8 cellular contexts compared by ENCODE assay signal in genomic region chr17:7014995-7015586, GRCh38. TPM values are rescaled to one million over a fixed set of nuclear protein-coding genes. Genes with fewer than 3 reads are reported as not detected.
DNase-seq lines count a peak whose midpoint lies in the region; ATAC-seq and TF ChIP-seq lines count a peak whose summit lies in the region.

No MANE protein-coding gene starts in this region.

- 0 to 1% (median 1%) methylated on average over 17 to 40 of the region's 40 CpGs for WGBS in stomach, 5 donors

- peak overlapping the region; percentile 88 to 97 (median 94) for H3K4me3 Mint-ChIP-seq in naive B cell

- ATAC-seq in GM19324 (IDR thresholded peaks at IDR 0.05; ENCODE audit: low FRiP score, unreplicated experiment) (peak; percentile 3), HG03521 (IDR thresholded peaks at IDR 0.05; ENCODE audit: unreplicated experiment) (peak; percentile 2), naive B cell (ENCODE audit: low read depth in 2 of 2) (peak; percentile 47 to 51)

- H3K27me3 ChIP-seq in AG04450 (ENCODE audit: control insufficient read depth, insufficient read depth, low read length): no peaks in the 10 kb centered on the region
- H3K27me3 ChIP-seq in stomach: no peaks in the 10 kb centered on the region

- H3K9me3 Mint-ChIP-seq in naive B cell: no peaks in the 10 kb centered on the region

- POLR2A ChIA-PET in AG04450 (lab: Yijun Ruan, JAX): interaction anchor here (1.0 kb wide), 1 partner anchor 10 kb away, joined by 3 read pairs; no protein-coding TSS in a partner anchor

- peaks cover 36 to 56% (median 54%) of the 10 kb centered on the region in 3 donors for H3K4me1 Mint-ChIP-seq in naive B cell

- peaks cover 4% of the 10 kb centered on the region; the same call in 1 of the 2 replicates for H3K9me3 ChIP-seq in AG04450 (ENCODE audit: control insufficient read depth, insufficient read depth, low read length)
- no peaks in the 10 kb centered on the region for H3K9me3 ChIP-seq in stomach

- TF ChIP-seq POLR2A in stomach (IDR thresholded peaks at IDR 0.05): peak in 1 of 4 donors; percentile 28

- H3K36me3 Mint-ChIP-seq in naive B cell: no peaks in the 10 kb centered on the region

- peak overlapping the region; percentile 97 for H3K27ac ChIP-seq in AG04450 (ENCODE audit: low read depth, low read length)
- peak overlapping the region; percentile 97 to 99 (median 98) for H3K27ac ChIP-seq in stomach

- intact Hi-C loops in stomach (cut with DNase I; ENCODE audit: low total_unique reads): no loop called here

- peaks cover 43 to 84% (median 67%) of the 10 kb centered on the region in 4 donors for H3K4me1 ChIP-seq in stomach

- no peak for TF ChIP-seq EP300 in stomach (IDR thresholded peaks at IDR 0.05)

- no peaks in the 10 kb centered on the region for H3K27me3 Mint-ChIP-seq in naive B cell

- TF ChIP-seq CTCF in AG04450 (IDR thresholded peaks at IDR 0.05; ENCODE audit: low read depth, low read length) (no peak), stomach (IDR thresholded peaks at IDR 0.05) (no peak)

- H3K4me3 ChIP-seq in AG04450 (ENCODE audit: low read depth, low read length) (peak overlapping the region; percentile 83), stomach (peak overlapping the region; percentile 79 to 95 (median 88))

- peaks cover 4 to 17% (median 14%) of the 10 kb centered on the region in 4 donors for H3K36me3 ChIP-seq in stomach

- DNase-seq in AG04450 (ENCODE audit: low read depth, low spot score) (no peak), dermis blood vessel endothelial cell (peak; percentile 60), naive B cell (peak; percentile 78), stomach (no peak), NCI-H226 (no peak)
- DNase-seq in activated CD4-positive, alpha-beta T cell treated with anti-CD3 and anti-CD28 coated beads for 4 hours: peak; percentile 74 to 79

- H3K27ac Mint-ChIP-seq in naive B cell: peak overlapping the region; percentile 98 to 100 (median 99)

- CTCF ChIA-PET in AG04450 (lab: Charles Lee): interaction anchor here (0.5 to 1.3 kb wide), 9 partner anchors 9 to 1642 kb away, joined by 3 to 9 read pairs (median 4); no protein-coding TSS in a partner anchor

RNA-seq across cellular contexts. Expression of gene RNASEK, which starts 2.7 kb away (rescaled TPM):
- polyA plus RNA-seq in AG04450 (2011; rRNA removed) (240 and 332 TPM in 2 replicates), naive B cell (ENCODE audit: low read depth in 6 of 6) (100 to 1,000 TPM; 678 to 895 (median 858) TPM), stomach (100 to 1,000 TPM; 243 to 390 (median 247) TPM)
- polyA minus RNA-seq in AG04450 (2011; rRNA and poly(A)+ RNA removed): 85.9 and 117 TPM in 2 replicates
- total RNA-seq in dermis blood vessel endothelial cell (28.1 and 47.9 TPM in 2 replicates), stomach (100 to 1,000 TPM in 2 of 5 donors, 10 to 100 TPM in 3; 12.3 to 173 (median 78.8) TPM)

RNA-seq across cellular contexts. Expression of gene BCL6B, which starts 7.8 kb away (rescaled TPM):
- polyA plus RNA-seq in AG04450 (2011; rRNA removed): 0.02 TPM in 1 of 2 replicates, not detected in the other
- not detected in 2 replicates for polyA minus RNA-seq in AG04450 (2011; rRNA and poly(A)+ RNA removed)
- total RNA-seq in dermis blood vessel endothelial cell: 86.6 and 140 TPM in 2 replicates
- polyA plus RNA-seq in naive B cell (ENCODE audit: low read depth in 6 of 6): under 1 TPM in 3 of 6 donors, not detected in 3; 0.21 to 0.36 (median 0.29) TPM
- total RNA-seq in stomach: 1 to 10 TPM in 3 of 5 donors, not detected in 2; 1.3 to 5.5 (median 2.9) TPM
- 1 to 10 TPM; 2.2 to 5.0 (median 4.3) TPM for polyA plus RNA-seq in stomach

RNA-seq across cellular contexts. Expression of gene ALOX12, which starts 19.2 kb away (rescaled TPM):
- not detected in 2 replicates for polyA plus RNA-seq in AG04450 (2011; rRNA removed)
- polyA minus RNA-seq in AG04450 (2011; rRNA and poly(A)+ RNA removed): not detected in 2 replicates
- not detected in 2 replicates for total RNA-seq in dermis blood vessel endothelial cell
- 1 to 10 TPM in 3 of 6 donors, under 1 TPM in 2, not detected in 1; 0.27 to 2.5 (median 1.4) TPM for polyA plus RNA-seq in naive B cell (ENCODE audit: low read depth in 6 of 6)
- total RNA-seq in stomach: under 1 TPM in 1 of 5 donors, not detected in 4; 0.92 TPM
- polyA plus RNA-seq in stomach: 1 to 10 TPM in 1 of 3 donors, not detected in 2; 3.4 TPM

RNA-seq across cellular contexts. Expression of gene SLC16A13, which starts 20.7 kb away (rescaled TPM):
- polyA plus RNA-seq in AG04450 (2011; rRNA removed) (1.5 and 1.7 TPM in 2 replicates), naive B cell (ENCODE audit: low read depth in 6 of 6) (1 to 10 TPM in 5 of 6 donors, under 1 TPM in 1; 0.66 to 3.0 (median 2.4) TPM), stomach (1 to 10 TPM in 1 of 3 donors, under 1 TPM in 1, not detected in 1; 0.56 to 1.4 TPM)
- 1.8 and 2.4 TPM in 2 replicates for polyA minus RNA-seq in AG04450 (2011; rRNA and poly(A)+ RNA removed)
- total RNA-seq in dermis blood vessel endothelial cell (1.7 and 2.2 TPM in 2 replicates), stomach (1 to 10 TPM in 1 of 5 donors, not detected in 4; 2.9 TPM)

RNA-seq across cellular contexts. Expression of gene SLC16A11, which starts 28.8 kb away (rescaled TPM):
- polyA plus RNA-seq in AG04450 (2011; rRNA removed) (not detected in 2 replicates), naive B cell (ENCODE audit: low read depth in 6 of 6) (1 to 10 TPM in 5 of 6 donors, not detected in 1; 1.8 to 3.6 (median 2.3) TPM), stomach (1 to 10 TPM in 2 of 3 donors, under 1 TPM in 1; 0.68 to 3.7 (median 2.3) TPM)
- not detected in 2 replicates for polyA minus RNA-seq in AG04450 (2011; rRNA and poly(A)+ RNA removed)
- total RNA-seq in dermis blood vessel endothelial cell (1.1 and 1.5 TPM in 2 replicates), stomach (not detected)

Comparison
In these comparisons a context has a peak if more than half of its experiments do, and no peak if none do; other contexts are left out.
1. DNase-seq: peak in activated CD4-positive, alpha-beta T cell treated with anti-CD3 and anti-CD28 coated beads for 4 hours (2 of 2), dermis blood vessel endothelial cell (single experiment) and naive B cell (single experiment); none in AG04450 (single experiment), stomach (single experiment) and NCI-H226 (single experiment).
2. Peak in every context shown above with its lines, with median percentiles within 50 percentile points of each other: ATAC-seq.